1 cellular context compared by ENCODE assay signal in the genomic region with DNA sequence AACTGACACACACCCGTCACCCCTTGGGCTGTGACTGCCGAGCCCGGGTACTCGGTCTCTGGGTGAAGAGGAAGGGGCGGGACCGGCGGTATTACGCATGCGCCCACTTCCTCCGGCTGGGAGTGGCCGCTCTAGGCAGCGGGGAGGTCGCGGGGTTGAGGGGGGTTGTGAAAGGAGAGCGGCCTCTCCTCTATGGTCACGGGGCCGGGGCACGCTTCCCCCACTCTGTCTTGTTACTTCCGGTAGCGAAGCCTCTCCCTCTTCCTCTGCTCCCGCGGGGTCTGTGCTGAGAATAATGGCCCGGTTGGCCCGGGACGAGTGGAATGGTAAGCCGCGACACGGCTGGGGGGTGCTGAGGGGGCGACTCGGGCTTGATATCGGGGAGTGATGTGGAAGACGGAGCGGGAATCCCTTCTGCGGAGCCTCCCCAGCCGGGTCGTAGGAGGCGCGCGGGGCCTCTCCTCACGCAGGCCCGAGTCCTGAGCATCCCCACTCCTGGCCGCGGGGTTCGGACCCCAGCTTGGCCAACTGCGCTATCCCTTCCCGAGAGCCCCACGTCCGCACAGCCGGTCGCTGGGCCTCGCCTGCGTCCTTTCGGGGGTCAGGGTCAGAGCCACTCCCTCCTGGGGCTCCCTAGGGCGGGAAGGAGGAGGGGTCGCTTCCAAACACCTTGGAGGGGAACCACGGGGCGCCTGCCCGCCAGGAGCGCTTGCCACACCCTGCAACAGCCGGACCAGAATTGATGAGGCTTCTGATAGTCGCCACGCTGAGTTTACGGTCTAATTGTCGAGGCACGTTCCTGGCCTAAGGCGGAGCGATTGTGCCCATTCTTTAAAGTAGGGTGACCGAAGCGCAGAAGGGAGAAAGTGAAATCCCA.
TF ChIP-seq lines count a peak whose summit lies in the region.

A gene with protein sequence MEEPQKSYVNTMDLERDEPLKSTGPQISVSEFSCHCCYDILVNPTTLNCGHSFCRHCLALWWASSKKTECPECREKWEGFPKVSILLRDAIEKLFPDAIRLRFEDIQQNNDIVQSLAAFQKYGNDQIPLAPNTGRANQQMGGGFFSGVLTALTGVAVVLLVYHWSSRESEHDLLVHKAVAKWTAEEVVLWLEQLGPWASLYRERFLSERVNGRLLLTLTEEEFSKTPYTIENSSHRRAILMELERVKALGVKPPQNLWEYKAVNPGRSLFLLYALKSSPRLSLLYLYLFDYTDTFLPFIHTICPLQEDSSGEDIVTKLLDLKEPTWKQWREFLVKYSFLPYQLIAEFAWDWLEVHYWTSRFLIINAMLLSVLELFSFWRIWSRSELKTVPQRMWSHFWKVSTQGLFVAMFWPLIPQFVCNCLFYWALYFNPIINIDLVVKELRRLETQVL (plus strand): TSS at position 259 of the 877 bp plus-strand sequence. CDS start 11,396 bp downstream, outside the sequence.

TF ChIP-seq in HepG2, 621 proteins besides CTCF, POLR2A, EP300 and RAD21 (continued from another document and continues in another):
- TF ChIP-seq ZNF749 (CRISPR knock-in tag; IDR thresholded peaks at IDR 0.05; ENCODE audit: borderline replicate concordance) (peak; percentile 28; the same call in 1 of the 2 replicates), SAP130 (CRISPR knock-in tag; IDR thresholded peaks at IDR 0.05; ENCODE audit: low read depth) (peak; percentile 99), RELA (CRISPR knock-in tag; IDR thresholded peaks at IDR 0.05) (peak; percentile 70; the same call in 1 of the 2 replicates), NONO (IDR thresholded peaks at IDR 0.05) (no peak), NONO (CRISPR knock-in tag; conservative IDR thresholded peaks at IDR 0.05) (peak; percentile 87), ZFP37 (CRISPR knock-in tag; IDR thresholded peaks at IDR 0.05; ENCODE audit: borderline replicate concordance) (peak; percentile 81; the same call in 1 of the 2 replicates), SYNCRIP (IDR thresholded peaks at IDR 0.05; ENCODE audit: insufficient read depth, low read depth, low read length) (no peak), HDAC2 (CRISPR knock-in tag; IDR thresholded peaks at IDR 0.05) (peak; percentile 89), TGIF2 (CRISPR knock-in tag; IDR thresholded peaks at IDR 0.05) (peak; percentile 89), KMT2A (CRISPR knock-in tag; IDR thresholded peaks at IDR 0.05) (peak; percentile 88), PAF1 (CRISPR knock-in tag; IDR thresholded peaks at IDR 0.05) (no peak), KDM4B (CRISPR knock-in tag; IDR thresholded peaks at IDR 0.05) (peak; percentile 97), ZNF230 (CRISPR knock-in tag; IDR thresholded peaks at IDR 0.05) (peak; percentile 57; the same call in 1 of the 2 replicates), ZBTB42 (CRISPR knock-in tag; IDR thresholded peaks at IDR 0.05) (peak; percentile 55), ZNF605 (CRISPR knock-in tag; IDR thresholded peaks at IDR 0.05) (peak; percentile 94), ZNF7 (CRISPR knock-in tag; IDR thresholded peaks at IDR 0.05) (0 out of 2 replicates have a peak, but pooled peaks have one; percentile 3), RFX3 (CRISPR knock-in tag; IDR thresholded peaks at IDR 0.05) (no peak), ZNF747 (CRISPR knock-in tag; IDR thresholded peaks at IDR 0.05; ENCODE audit: borderline replicate concordance) (peak; percentile 72; the same call in 1 of the 2 replicates), ZNF629 (CRISPR knock-in tag; conservative IDR thresholded peaks at IDR 0.05) (no peak), FOXK1 (CRISPR knock-in tag; IDR thresholded peaks at IDR 0.05; ENCODE audit: borderline replicate concordance, low read depth) (peak; percentile 95), HNRNPUL1 (IDR thresholded peaks at IDR 0.05; ENCODE audit: low read depth, low read length) (no peak), ZNF572 (CRISPR knock-in tag; IDR thresholded peaks at IDR 0.05) (0 out of 2 replicates have a peak, but pooled peaks have one; percentile 58), ZSCAN25 (CRISPR knock-in tag; IDR thresholded peaks at IDR 0.05) (peak; percentile 42; the same call in 1 of the 2 replicates), ZEB1 (IDR thresholded peaks at IDR 0.05; ENCODE audit: insufficient replicate concordance, low read depth) (peak; percentile 89), ZNF782 (CRISPR knock-in tag; IDR thresholded peaks at IDR 0.05; ENCODE audit: borderline replicate concordance) (no peak; the same call in 1 of the 2 replicates), ZSCAN21 (CRISPR knock-in tag; IDR thresholded peaks at IDR 0.05; ENCODE audit: borderline replicate concordance) (peak; percentile 95; the same call in 1 of the 2 replicates), SP2 (CRISPR knock-in tag; IDR thresholded peaks at IDR 0.05) (peak; percentile 85), ZNF263 (CRISPR knock-in tag; IDR thresholded peaks at IDR 0.05) (peak; percentile 62; the same call in 1 of the 2 replicates), KAT8 (CRISPR knock-in tag; IDR thresholded peaks at IDR 0.05) (peak; percentile 98), ZNF724P (CRISPR knock-in tag; IDR thresholded peaks at IDR 0.05; ENCODE audit: borderline replicate concordance) (peak; percentile 50; the same call in 1 of the 2 replicates), PHF21A (CRISPR knock-in tag; IDR thresholded peaks at IDR 0.05) (0 out of 2 replicates have a peak, but pooled peaks have one; percentile 56), DBP (CRISPR knock-in tag; IDR thresholded peaks at IDR 0.05; ENCODE audit: not compliant biosample characterization) (peak; percentile 72), ZNF841 (CRISPR knock-in tag; IDR thresholded peaks at IDR 0.05; ENCODE audit: borderline replicate concordance) (0 out of 2 replicates have a peak, but pooled peaks have one; percentile 39), ZNF891 (CRISPR knock-in tag; IDR thresholded peaks at IDR 0.05) (peak; percentile 94), CBX1 (IDR thresholded peaks at IDR 0.05; ENCODE audit: low read depth) (peak; percentile 93), HOMEZ (CRISPR knock-in tag; IDR thresholded peaks at IDR 0.05; ENCODE audit: low read depth) (peak; percentile 80; the same call in 1 of the 2 replicates), ZNF674 (CRISPR knock-in tag; IDR thresholded peaks at IDR 0.05; ENCODE audit: low read depth) (no peak), KDM1A (CRISPR knock-in tag; IDR thresholded peaks at IDR 0.05) (0 out of 2 replicates have a peak, but pooled peaks have one; percentile 7), POGZ (CRISPR knock-in tag; IDR thresholded peaks at IDR 0.05) (peak; percentile 80; the same call in 1 of the 2 replicates), ZNF570 (CRISPR knock-in tag; IDR thresholded peaks at IDR 0.05; ENCODE audit: borderline replicate concordance) (no peak)
- TF ChIP-seq, protein P1, sequence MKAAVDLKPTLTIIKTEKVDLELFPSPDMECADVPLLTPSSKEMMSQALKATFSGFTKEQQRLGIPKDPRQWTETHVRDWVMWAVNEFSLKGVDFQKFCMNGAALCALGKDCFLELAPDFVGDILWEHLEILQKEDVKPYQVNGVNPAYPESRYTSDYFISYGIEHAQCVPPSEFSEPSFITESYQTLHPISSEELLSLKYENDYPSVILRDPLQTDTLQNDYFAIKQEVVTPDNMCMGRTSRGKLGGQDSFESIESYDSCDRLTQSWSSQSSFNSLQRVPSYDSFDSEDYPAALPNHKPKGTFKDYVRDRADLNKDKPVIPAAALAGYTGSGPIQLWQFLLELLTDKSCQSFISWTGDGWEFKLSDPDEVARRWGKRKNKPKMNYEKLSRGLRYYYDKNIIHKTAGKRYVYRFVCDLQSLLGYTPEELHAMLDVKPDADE (CRISPR knock-in tag; IDR thresholded peaks at IDR 0.05) = peak; percentile 82; the same call in 1 of the 2 replicates
- TF ChIP-seq, protein P2, sequence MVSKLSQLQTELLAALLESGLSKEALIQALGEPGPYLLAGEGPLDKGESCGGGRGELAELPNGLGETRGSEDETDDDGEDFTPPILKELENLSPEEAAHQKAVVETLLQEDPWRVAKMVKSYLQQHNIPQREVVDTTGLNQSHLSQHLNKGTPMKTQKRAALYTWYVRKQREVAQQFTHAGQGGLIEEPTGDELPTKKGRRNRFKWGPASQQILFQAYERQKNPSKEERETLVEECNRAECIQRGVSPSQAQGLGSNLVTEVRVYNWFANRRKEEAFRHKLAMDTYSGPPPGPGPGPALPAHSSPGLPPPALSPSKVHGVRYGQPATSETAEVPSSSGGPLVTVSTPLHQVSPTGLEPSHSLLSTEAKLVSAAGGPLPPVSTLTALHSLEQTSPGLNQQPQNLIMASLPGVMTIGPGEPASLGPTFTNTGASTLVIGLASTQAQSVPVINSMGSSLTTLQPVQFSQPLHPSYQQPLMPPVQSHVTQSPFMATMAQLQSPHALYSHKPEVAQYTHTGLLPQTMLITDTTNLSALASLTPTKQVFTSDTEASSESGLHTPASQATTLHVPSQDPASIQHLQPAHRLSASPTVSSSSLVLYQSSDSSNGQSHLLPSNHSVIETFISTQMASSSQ (IDR thresholded peaks at IDR 0.05; ENCODE audit: low read depth) = peak; percentile 51; the same call in 1 of the 2 replicates
- TF ChIP-seq, protein P2 (CRISPR knock-in tag; IDR thresholded peaks at IDR 0.05; ENCODE audit: borderline replicate concordance) = peak; percentile 52; the same call in 1 of the 2 replicates
- TF ChIP-seq, protein P3, sequence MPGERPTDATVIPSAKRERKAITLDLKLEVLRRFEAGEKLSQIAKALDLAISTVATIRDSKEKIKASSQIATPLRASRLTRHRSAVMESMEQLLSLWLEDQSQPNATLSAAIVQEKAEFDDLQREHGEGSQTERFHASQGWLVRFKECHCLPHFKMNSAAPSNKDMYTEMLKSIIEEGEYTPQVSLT (CRISPR knock-in tag; IDR thresholded peaks at IDR 0.05; ENCODE audit: borderline replicate concordance, low read depth) = no peak
- TF ChIP-seq, protein P4, sequence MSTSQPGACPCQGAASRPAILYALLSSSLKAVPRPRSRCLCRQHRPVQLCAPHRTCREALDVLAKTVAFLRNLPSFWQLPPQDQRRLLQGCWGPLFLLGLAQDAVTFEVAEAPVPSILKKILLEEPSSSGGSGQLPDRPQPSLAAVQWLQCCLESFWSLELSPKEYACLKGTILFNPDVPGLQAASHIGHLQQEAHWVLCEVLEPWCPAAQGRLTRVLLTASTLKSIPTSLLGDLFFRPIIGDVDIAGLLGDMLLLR (CRISPR knock-in tag; IDR thresholded peaks at IDR 0.05) = peak; percentile 70
- TF ChIP-seq, protein P5, sequence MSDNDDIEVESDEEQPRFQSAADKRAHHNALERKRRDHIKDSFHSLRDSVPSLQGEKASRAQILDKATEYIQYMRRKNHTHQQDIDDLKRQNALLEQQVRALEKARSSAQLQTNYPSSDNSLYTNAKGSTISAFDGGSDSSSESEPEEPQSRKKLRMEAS (IDR thresholded peaks at IDR 0.05) = no peak; the same call in none of the 2 replicates
- TF ChIP-seq, protein P6, sequence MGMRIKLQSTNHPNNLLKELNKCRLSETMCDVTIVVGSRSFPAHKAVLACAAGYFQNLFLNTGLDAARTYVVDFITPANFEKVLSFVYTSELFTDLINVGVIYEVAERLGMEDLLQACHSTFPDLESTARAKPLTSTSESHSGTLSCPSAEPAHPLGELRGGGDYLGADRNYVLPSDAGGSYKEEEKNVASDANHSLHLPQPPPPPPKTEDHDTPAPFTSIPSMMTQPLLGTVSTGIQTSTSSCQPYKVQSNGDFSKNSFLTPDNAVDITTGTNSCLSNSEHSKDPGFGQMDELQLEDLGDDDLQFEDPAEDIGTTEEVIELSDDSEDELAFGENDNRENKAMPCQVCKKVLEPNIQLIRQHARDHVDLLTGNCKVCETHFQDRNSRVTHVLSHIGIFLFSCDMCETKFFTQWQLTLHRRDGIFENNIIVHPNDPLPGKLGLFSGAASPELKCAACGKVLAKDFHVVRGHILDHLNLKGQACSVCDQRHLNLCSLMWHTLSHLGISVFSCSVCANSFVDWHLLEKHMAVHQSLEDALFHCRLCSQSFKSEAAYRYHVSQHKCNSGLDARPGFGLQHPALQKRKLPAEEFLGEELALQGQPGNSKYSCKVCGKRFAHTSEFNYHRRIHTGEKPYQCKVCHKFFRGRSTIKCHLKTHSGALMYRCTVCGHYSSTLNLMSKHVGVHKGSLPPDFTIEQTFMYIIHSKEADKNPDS (CRISPR knock-in tag; IDR thresholded peaks at IDR 0.05) = 0 out of 2 replicates have a peak, but pooled peaks have one; percentile 63
- TF ChIP-seq, protein P7, sequence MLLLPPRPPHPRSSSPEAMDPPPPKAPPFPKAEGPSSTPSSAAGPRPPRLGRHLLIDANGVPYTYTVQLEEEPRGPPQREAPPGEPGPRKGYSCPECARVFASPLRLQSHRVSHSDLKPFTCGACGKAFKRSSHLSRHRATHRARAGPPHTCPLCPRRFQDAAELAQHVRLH (CRISPR knock-in tag; IDR thresholded peaks at IDR 0.05; ENCODE audit: borderline replicate concordance, low read depth) = peak; percentile 97
- TF ChIP-seq, protein P8, sequence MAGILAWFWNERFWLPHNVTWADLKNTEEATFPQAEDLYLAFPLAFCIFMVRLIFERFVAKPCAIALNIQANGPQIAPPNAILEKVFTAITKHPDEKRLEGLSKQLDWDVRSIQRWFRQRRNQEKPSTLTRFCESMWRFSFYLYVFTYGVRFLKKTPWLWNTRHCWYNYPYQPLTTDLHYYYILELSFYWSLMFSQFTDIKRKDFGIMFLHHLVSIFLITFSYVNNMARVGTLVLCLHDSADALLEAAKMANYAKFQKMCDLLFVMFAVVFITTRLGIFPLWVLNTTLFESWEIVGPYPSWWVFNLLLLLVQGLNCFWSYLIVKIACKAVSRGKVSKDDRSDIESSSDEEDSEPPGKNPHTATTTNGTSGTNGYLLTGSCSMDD (CRISPR knock-in tag; IDR thresholded peaks at IDR 0.05) = no peak
